1 cellular context compared by ENCODE assay signal in genomic region chr15:48939686-48940085, GRCh38.
TF ChIP-seq lines count a peak whose summit lies in the region.

No MANE protein-coding gene starts in this region.

TF ChIP-seq in endothelial cell of umbilical vein, 7 proteins besides CTCF, POLR2A, EP300 and RAD21:
- no peak for TF ChIP-seq MYC (IDR thresholded peaks at IDR 0.05; ENCODE audit: low read depth, low read length)
- peak; percentile 67 for TF ChIP-seq FOS (IDR thresholded peaks at IDR 0.05; ENCODE audit: borderline replicate concordance, insufficient read depth, low read length)
